Comparison of ENCODE assay signal across 8 cellular contexts in genomic region chr7:19948160-19948559, GRCh38.
"Had no signal": no experiment of that assay in that cellular context is flagged by ENCODE, and none has a peak within 500 bp of the region (broad histone marks: within the 10 kb centered on the region; RNA-seq: fewer than 3 reads in every experiment).

No MANE protein-coding gene starts in this region.

- DNase-seq: GDM1, GF-D8 had no signal

- FAIRE-seq: G401.6, GM12878, GM12891, GM12892, GM18507, GM19239 had no signal

- ATAC-seq: GM12878 had no signal

- H3K4me3 ChIP-seq: GM12878 had no signal
